8 cellular contexts compared by ENCODE assay signal in genomic region chr5:783881-784427, GRCh38. TPM values are rescaled to one million over a fixed set of nuclear protein-coding genes. Genes with fewer than 3 reads are reported as not detected.
DNase-seq lines count a peak whose midpoint lies in the region; ATAC-seq and TF ChIP-seq lines count a peak whose summit lies in the region.
"Not testable (repeated sequence)": the region's sequence is repeated elsewhere in the genome, so short reads cannot be mapped to it uniquely, and the experiment has no call there.

No MANE protein-coding gene starts in this region.

- H3F3A ChIP-seq in GM23248 (ENCODE audit: insufficient read depth), result not testable (repeated sequence)

- H3K4me3 Mint-ChIP-seq in CD8-positive, alpha-beta T cell, result peak overlapping the region; percentile 80

- not testable (repeated sequence) for TF ChIP-seq POLR2A in breast epithelium (IDR thresholded peaks at IDR 0.05)

- CTCF ChIA-PET in CD8-positive, alpha-beta T cell (lab: Charles Lee), result not testable (repeated sequence)

- in situ Hi-C loops in GM23248 (cut with MboI), result not testable (repeated sequence)

- peak in 3 of 7 experiments; percentile 41 to 61 (median 50) for DNase-seq in CD8-positive, alpha-beta T cell
- DNase-seq in GM23248 (peak; percentile 20), NAMALWA (ENCODE audit: low spot score) (peak; percentile 16), breast epithelium (ENCODE audit: low spot score in 2 of 2) (peak in 1 of 2 donors; percentile 36), heart right ventricle (peak in 1 of 2 donors; percentile 40)
- DNase-seq in WERI-Rb-1; stimulated activated naive CD8-positive, alpha-beta T cell treated with anti-CD3 and anti-CD28 coated beads, Interleukin-15, Interleukin-2, amounts not matched to agents 100 U/mL and 50 U/mL, for 24 hours: not testable (repeated sequence)

- intact Hi-C loops in CD8-positive, alpha-beta T cell (cut with DNase I, micrococcal nuclease); breast epithelium (cut with DNase I; ENCODE audit: low total_unique reads): not testable (repeated sequence)
- intact Hi-C loops in heart right ventricle (cut with DNase I), result loop anchor here in 2 of 10 donors (10.0 kb wide), 2 partner anchors 89 to 109 kb away; partner anchors contain the start of gene TPPP (in 1 of the 2)

- not testable (repeated sequence) for H3K79me2 ChIP-seq in GM23248 (ENCODE audit: insufficient read depth)

- H3K4me2 ChIP-seq in GM23248 (ENCODE audit: unreplicated experiment), result peak overlapping the region; percentile 7

- peak; percentile 40 for ATAC-seq in CD8-positive, alpha-beta T cell
- peak in 4 of 8 donors; percentile 8 to 23 (median 20) for ATAC-seq in heart right ventricle
- ATAC-seq in stimulated activated naive CD8-positive, alpha-beta T cell treated with anti-CD3 and anti-CD28 coated beads, Interleukin-15, Interleukin-2, amounts not matched to agents 100 U/mL and 50 U/mL, for 24 hours, result peak; percentile 1

- not testable (repeated sequence) for H3K9me3 Mint-ChIP-seq in CD8-positive, alpha-beta T cell

- H3K9ac ChIP-seq in GM23248; muscle layer of colon (ENCODE audit: low read length): not testable (repeated sequence)

- not testable (repeated sequence) for H4K20me1 ChIP-seq in GM23248 (ENCODE audit: insufficient read depth)

- WGBS in GM23248 (ENCODE audit: low coverage in 1 of 2, low lambda C conversion rate in 2 of 2, missing lambda C conversion rate in 2 of 2), 2 experiments, result 1 to 2% methylated on average over 36 to 43 of the region's 43 CpGs
- 0 to 4% methylated on average over 8 to 43 of the region's 43 CpGs for WGBS in heart right ventricle, 2 donors

- H3K36me3 Mint-ChIP-seq in CD8-positive, alpha-beta T cell, result not testable (repeated sequence)

- H3K36me3 ChIP-seq in CD8-positive, alpha-beta T cell (ENCODE audit: insufficient read depth, low read length); GM23248 (ENCODE audit: low read depth); WERI-Rb-1; breast epithelium; heart right ventricle; muscle layer of colon (ENCODE audit: insufficient read depth, low read length): not testable (repeated sequence)

- H2AFZ ChIP-seq in GM23248, result not testable (repeated sequence)

- not testable (repeated sequence) for H3K27ac Mint-ChIP-seq in CD8-positive, alpha-beta T cell

- H3K9me2 ChIP-seq in GM23248 (ENCODE audit: insufficient read depth), result not testable (repeated sequence)

- H3K27me3 ChIP-seq in CD8-positive, alpha-beta T cell (ENCODE audit: insufficient read depth, low read length); GM23248 (replicated peaks; ENCODE audit: insufficient read depth); breast epithelium; muscle layer of colon (ENCODE audit: control insufficient read depth in 1 of 2, insufficient read depth in 2 of 2, low read length in 2 of 2): not testable (repeated sequence)
- H3K27me3 ChIP-seq in WERI-Rb-1 (ENCODE audit: insufficient read depth, low read depth, severe bottlenecking) (peaks cover 17% of the 10 kb centered on the region), heart right ventricle (peaks cover 0 to 21% (median 0%) of the 10 kb centered on the region in 7 donors)

- H3K9me3 ChIP-seq in CD8-positive, alpha-beta T cell (ENCODE audit: low read length); GM23248 (ENCODE audit: low read depth); WERI-Rb-1 (ENCODE audit: severe bottlenecking); breast epithelium; heart right ventricle; muscle layer of colon (ENCODE audit: low read length): not testable (repeated sequence)

- not testable (repeated sequence) for H3K27me3 Mint-ChIP-seq in CD8-positive, alpha-beta T cell (ENCODE audit: low read depth)

- H3K4me1 Mint-ChIP-seq in CD8-positive, alpha-beta T cell (ENCODE audit: low read depth), result not testable (repeated sequence)

- not testable (repeated sequence) for TF ChIP-seq CTCF in CD8-positive, alpha-beta T cell (IDR thresholded peaks at IDR 0.05); WERI-Rb-1 (IDR thresholded peaks at IDR 0.05; ENCODE audit: low read depth, low read length); breast epithelium (IDR thresholded peaks at IDR 0.05); heart right ventricle (IDR thresholded peaks at IDR 0.05)

- H3K27ac ChIP-seq in CD8-positive, alpha-beta T cell (ENCODE audit: low read depth, low read length); GM23248; WERI-Rb-1; muscle layer of colon (ENCODE audit: low read depth, low read length): not testable (repeated sequence)
- peak overlapping the region in 1 of 2 donors; percentile 73 for H3K27ac ChIP-seq in breast epithelium
- H3K27ac ChIP-seq in heart right ventricle, result peak overlapping the region in 9 of 10 donors; percentile 2 to 88 (median 73)

- H3K4me1 ChIP-seq in CD8-positive, alpha-beta T cell (ENCODE audit: insufficient read depth, low read length); GM23248 (ENCODE audit: insufficient read depth); breast epithelium; muscle layer of colon (ENCODE audit: insufficient read depth, low read length): not testable (repeated sequence)
- H3K4me1 ChIP-seq in heart right ventricle, result peaks cover 0 to 20% (median 11%) of the 10 kb centered on the region in 9 donors

- POLR2A ChIA-PET in CD8-positive, alpha-beta T cell (lab: Charles Lee), result not testable (repeated sequence)

- H3K4me3 ChIP-seq in CD8-positive, alpha-beta T cell (ENCODE audit: low read depth, low read length), result peak overlapping the region; percentile 54
- H3K4me3 ChIP-seq in GM23248 (peak overlapping the region; percentile 47; the same call in 1 of the 2 replicates), WERI-Rb-1 (ENCODE audit: low read depth, low read length) (peak overlapping the region; percentile 21; the same call in 1 of the 2 replicates), breast epithelium (peak overlapping the region; percentile 43 to 82 (median 66)), heart right ventricle (peak overlapping the region; percentile 48 to 92 (median 69)), muscle layer of colon (ENCODE audit: low read depth in 1 of 2, low read length in 2 of 2) (peak overlapping the region; percentile 47 to 62)

RNA-seq across cellular contexts. Expression of gene ZDHHC11B, which starts 0.6 kb away (rescaled TPM):
- total RNA-seq in CD8-positive, alpha-beta T cell, result 1 to 10 TPM; 4.8 to 5.1 TPM
- total RNA-seq in GM23248 (2014; rRNA removed; shearing (Covaris generic)), result not detected in 2 replicates
- not detected in 2 replicates for polyA plus RNA-seq in GM23248 (2016; fragmentation: Nextera tagmentation; extraction: Ambion mirVana)
- total RNA-seq in breast epithelium, result 1 to 10 TPM; 1.1 to 4.8 (median 3.9) TPM
- 10 to 100 TPM in 5 of 10 donors, 1 to 10 TPM in 5; 5.0 to 46.6 (median 10.3) TPM for total RNA-seq in heart right ventricle
- polyA plus RNA-seq in heart right ventricle, result 10 to 100 TPM in 1 of 2 donors, 1 to 10 TPM in 1; 4.7 to 20.1 TPM
